In the genomic region with DNA sequence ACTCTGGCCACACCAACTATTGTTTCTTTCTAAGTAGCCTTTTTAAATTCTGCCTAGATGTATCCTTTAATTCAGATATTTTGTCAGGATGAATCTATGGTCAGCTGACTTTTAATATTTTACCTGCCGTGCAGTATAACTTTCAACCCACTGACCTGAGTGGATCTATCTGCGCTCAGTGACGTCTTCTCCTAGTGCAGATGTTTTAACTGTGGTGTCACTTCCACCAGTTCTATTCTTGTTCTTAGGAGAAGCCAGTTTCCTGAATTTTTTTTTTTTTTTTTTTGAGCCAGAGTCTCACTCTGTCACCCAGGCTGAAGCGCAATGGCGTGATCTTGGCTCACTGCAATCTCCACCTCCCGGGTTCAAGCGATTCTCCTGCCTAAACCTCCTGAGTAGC, we compare ENCODE assay signal across 24 cellular contexts. TPM values are rescaled to one million over a fixed set of nuclear protein-coding genes. Genes with fewer than 3 reads are reported as not detected.
"Had no signal": no experiment of that assay in that cellular context is flagged by ENCODE, and none has a peak within 500 bp of the region (broad histone marks: within the 10 kb centered on the region; RNA-seq: fewer than 3 reads in every experiment).

No MANE protein-coding gene starts in this region.

- H3K4me1 ChIP-seq: psoas muscle, thyroid gland, uterus had no signal

- H3K4me3 ChIP-seq: psoas muscle, thyroid gland, uterus had no signal

- ATAC-seq: left colon; psoas muscle; stimulated activated effector memory CD8-positive, alpha-beta T cell treated with anti-CD3 and anti-CD28 coated beads, Interleukin-12 subunit alpha, Interleukin-12 subunit beta, amount 100 ng/mL, for 72 hours had no signal

- DNase-seq: activated B cell treated with CpG ODN at 0.5 μM for 24 hours; activated CD4-positive, alpha-beta T cell treated with anti-CD3 and anti-CD28 coated beads, Interleukin-2, amount 10 ng/mL, durations not matched to agents 7 days and 5 days; activated naive CD4-positive, alpha-beta T cell; activated naive CD8-positive, alpha-beta T cell treated with anti-CD3 and anti-CD28 coated beads, Interleukin-2, amount 10 ng/mL, durations not matched to agents 7 days and 5 days; anterior cingulate cortex; brain microvascular endothelial cell; dermis blood vessel endothelial cell; foreskin melanocyte; head of caudate nucleus; left colon; mesenchymal stem cell; psoas muscle; SW 1271; thyroid gland; uterus had no signal

- H3K27ac Mint-ChIP-seq: activated naive CD8-positive, alpha-beta T cell treated with anti-CD3 and anti-CD28 coated beads, Interleukin-2, amount 10 ng/mL, durations not matched to agents 7 days and 5 days; activated T-helper 1 cell treated with anti-CD3 and anti-CD28 coated beads, Interleukin-12 subunit alpha, Interleukin-12 subunit beta, Interleukin-2, Interleukin-4 antibody, amounts not matched to agents 30 ng/mL and 10 ng/mL and 1 ng/mL, durations not matched to agents 14 hours and 24 hours and 36 hours; stimulated activated effector memory CD8-positive, alpha-beta T cell treated with anti-CD3 and anti-CD28 coated beads, Interleukin-12 subunit alpha, Interleukin-12 subunit beta, amount 100 ng/mL, for 72 hours had no signal

- H3K36me3 Mint-ChIP-seq: activated naive CD8-positive, alpha-beta T cell treated with anti-CD3 and anti-CD28 coated beads, Interleukin-2, amount 10 ng/mL, durations not matched to agents 7 days and 5 days; stimulated activated effector memory CD8-positive, alpha-beta T cell treated with anti-CD3 and anti-CD28 coated beads, Interleukin-12 subunit alpha, Interleukin-12 subunit beta, amount 100 ng/mL, for 72 hours had no signal

- H3K27ac ChIP-seq: brain microvascular endothelial cell, epithelial cell of prostate, psoas muscle, thyroid gland, uterus had no signal

- H3K36me3 ChIP-seq: brain microvascular endothelial cell, thyroid gland, uterus had no signal

- H3K27me3 ChIP-seq: brain microvascular endothelial cell, thyroid gland, uterus had no signal

- H3K9me3 Mint-ChIP-seq: activated B cell treated with CpG ODN at 0.5 μM for 24 hours; activated CD4-positive, alpha-beta T cell treated with anti-CD3 and anti-CD28 coated beads, Interleukin-2, amount 10 ng/mL, durations not matched to agents 7 days and 5 days; activated naive CD8-positive, alpha-beta T cell treated with anti-CD3 and anti-CD28 coated beads, Interleukin-2, amount 10 ng/mL, durations not matched to agents 7 days and 5 days; activated T-helper 1 cell treated with anti-CD3 and anti-CD28 coated beads, Interleukin-12 subunit alpha, Interleukin-12 subunit beta, Interleukin-2, Interleukin-4 antibody, amounts not matched to agents 30 ng/mL and 10 ng/mL and 1 ng/mL, durations not matched to agents 14 hours and 24 hours and 36 hours; stimulated activated effector memory CD8-positive, alpha-beta T cell treated with anti-CD3 and anti-CD28 coated beads, Interleukin-12 subunit alpha, Interleukin-12 subunit beta, amount 100 ng/mL, for 72 hours had no signal

- H3K4me3 Mint-ChIP-seq: activated B cell treated with CpG ODN at 0.5 μM for 24 hours; activated CD4-positive, alpha-beta T cell treated with anti-CD3 and anti-CD28 coated beads, Interleukin-2, amount 10 ng/mL, durations not matched to agents 7 days and 5 days; activated naive CD8-positive, alpha-beta T cell treated with anti-CD3 and anti-CD28 coated beads, Interleukin-2, amount 10 ng/mL, durations not matched to agents 7 days and 5 days; activated T-helper 1 cell treated with anti-CD3 and anti-CD28 coated beads, Interleukin-12 subunit alpha, Interleukin-12 subunit beta, Interleukin-2, Interleukin-4 antibody, amounts not matched to agents 30 ng/mL and 10 ng/mL and 1 ng/mL, durations not matched to agents 14 hours and 24 hours and 36 hours; stimulated activated effector memory CD8-positive, alpha-beta T cell treated with anti-CD3 and anti-CD28 coated beads, Interleukin-12 subunit alpha, Interleukin-12 subunit beta, amount 100 ng/mL, for 72 hours had no signal

- H3K9me3 ChIP-seq: psoas muscle, thyroid gland, uterus had no signal

RNA-seq across cellular contexts. Expression of a gene that starts 5.0 kb away (rescaled TPM):
- total RNA-seq: activated B cell treated with CpG ODN at 0.5 μM for 24 hours; activated CD4-positive, alpha-beta T cell treated with anti-CD3 and anti-CD28 coated beads, Interleukin-2, amount 10 ng/mL, durations not matched to agents 7 days and 5 days; activated CD8-positive, alpha-beta memory T cell treated with anti-CD3 and anti-CD28 coated beads for 36 hours; activated naive CD8-positive, alpha-beta T cell treated with anti-CD3 and anti-CD28 coated beads, Interleukin-2, amount 10 ng/mL, durations not matched to agents 7 days and 5 days; activated T-helper 1 cell treated with anti-CD3 and anti-CD28 coated beads, Interleukin-12 subunit alpha, Interleukin-12 subunit beta, Interleukin-2, Interleukin-4 antibody, amounts not matched to agents 30 ng/mL and 10 ng/mL and 1 ng/mL, durations not matched to agents 14 hours and 24 hours and 36 hours; cerebellum; dermis blood vessel endothelial cell; fibroblast of lung; osteocyte; psoas muscle; T-helper 2 cell treated with Interferon-gamma antibody and Interleukin-4, amounts not matched to agents 100 ng/mL and 5 ng/mL, for 36 hours; thyroid gland; uterus had no signal
- polyA plus RNA-seq: fibroblast of lung, neural cell had no signal

RNA-seq across cellular contexts. Expression of a gene that starts 19.5 kb away (rescaled TPM):
- total RNA-seq: activated B cell treated with CpG ODN at 0.5 μM for 24 hours; activated naive CD8-positive, alpha-beta T cell treated with anti-CD3 and anti-CD28 coated beads, Interleukin-2, amount 10 ng/mL, durations not matched to agents 7 days and 5 days; activated T-helper 1 cell treated with anti-CD3 and anti-CD28 coated beads, Interleukin-12 subunit alpha, Interleukin-12 subunit beta, Interleukin-2, Interleukin-4 antibody, amounts not matched to agents 30 ng/mL and 10 ng/mL and 1 ng/mL, durations not matched to agents 14 hours and 24 hours and 36 hours; cerebellum had no signal
- polyA plus RNA-seq: fibroblast of lung had no signal

RNA-seq across cellular contexts. Expression of a gene that starts 22.1 kb away (rescaled TPM):
- total RNA-seq: activated B cell treated with CpG ODN at 0.5 μM for 24 hours; activated CD4-positive, alpha-beta T cell treated with anti-CD3 and anti-CD28 coated beads, Interleukin-2, amount 10 ng/mL, durations not matched to agents 7 days and 5 days; activated CD8-positive, alpha-beta memory T cell treated with anti-CD3 and anti-CD28 coated beads for 36 hours; activated naive CD8-positive, alpha-beta T cell treated with anti-CD3 and anti-CD28 coated beads, Interleukin-2, amount 10 ng/mL, durations not matched to agents 7 days and 5 days; activated T-helper 1 cell treated with anti-CD3 and anti-CD28 coated beads, Interleukin-12 subunit alpha, Interleukin-12 subunit beta, Interleukin-2, Interleukin-4 antibody, amounts not matched to agents 30 ng/mL and 10 ng/mL and 1 ng/mL, durations not matched to agents 14 hours and 24 hours and 36 hours; cerebellum; dermis blood vessel endothelial cell; fibroblast of lung; osteocyte; psoas muscle; T-helper 2 cell treated with Interferon-gamma antibody and Interleukin-4, amounts not matched to agents 100 ng/mL and 5 ng/mL, for 36 hours; thyroid gland; uterus had no signal
- polyA plus RNA-seq: fibroblast of lung, neural cell, psoas muscle had no signal

RNA-seq across cellular contexts. Expression of a gene that starts 27.0 kb away (rescaled TPM):
- polyA plus RNA-seq: neural cell had no signal

RNA-seq across cellular contexts. Expression of a gene that starts 27.1 kb away (rescaled TPM):
- total RNA-seq: activated CD8-positive, alpha-beta memory T cell treated with anti-CD3 and anti-CD28 coated beads for 36 hours; dermis blood vessel endothelial cell had no signal
- polyA plus RNA-seq: neural cell had no signal
